In genomic region chr15:59194639-59195325, GRCh38 we compare ENCODE assay signal across 28 cellular contexts. TPM values are rescaled to one million over a fixed set of nuclear protein-coding genes. Genes with fewer than 3 reads are reported as not detected.
"Had no signal": no experiment of that assay in that cellular context is flagged by ENCODE, and none has a peak within 500 bp of the region (broad histone marks: within the 10 kb centered on the region; RNA-seq: fewer than 3 reads in every experiment).

No MANE protein-coding gene starts in this region.

- H3K9ac ChIP-seq: parathyroid adenoma had no signal

- H3K4me3 Mint-ChIP-seq: activated CD4-positive, alpha-beta memory T cell treated with anti-CD3 and anti-CD28 coated beads, Interleukin-2, amount 10 ng/mL, durations not matched to agents 7 days and 5 days; activated T-helper 1 cell treated with anti-CD3 and anti-CD28 coated beads, Interleukin-12 subunit alpha, Interleukin-12 subunit beta, Interleukin-2, Interleukin-4 antibody, amounts not matched to agents 30 ng/mL and 10 ng/mL and 1 ng/mL, durations not matched to agents 14 hours and 24 hours and 36 hours; mesothelial cell of epicardium; naive thymus-derived CD8-positive, alpha-beta T cell; T-helper 17 cell had no signal

- H3K4me3 ChIP-seq: adrenal gland, ascending aorta, heart right ventricle, left lung, lung, stomach, transverse colon had no signal

- H3K9me3 ChIP-seq: adrenal gland, ascending aorta, heart right ventricle, left lung, stomach, transverse colon had no signal

- DNase-seq: activated CD4-positive, alpha-beta memory T cell treated with anti-CD3 and anti-CD28 coated beads, Interleukin-2, amount 10 ng/mL, durations not matched to agents 7 days and 5 days; activated CD4-positive, alpha-beta T cell treated with anti-CD3 and anti-CD28 coated beads for 48 hours; activated CD4-positive, CD25-positive, alpha-beta regulatory T cell; activated gamma-delta T cell; activated naive CD4-positive, alpha-beta T cell treated with anti-CD3 and anti-CD28 coated beads, Interleukin-2, amount 50 U/mL, for 16 hours; adrenal gland; cerebellar nuclear complex; cortex of kidney; foreskin fibroblast; heart right ventricle; kidney; left lung; naive thymus-derived CD8-positive, alpha-beta T cell; right cardiac atrium; stimulated activated CD4-positive, alpha-beta T cell treated with anti-CD3 and anti-CD28 coated beads, Interleukin-12 subunit alpha, Interleukin-12 subunit beta, amount 100 ng/mL, for 4 hours; stomach; T-helper 17 cell; transverse colon had no signal

- ATAC-seq: heart right ventricle; left lung; naive thymus-derived CD8-positive, alpha-beta T cell; right cardiac atrium; T-helper 17 cell had no signal

- H3K36me3 Mint-ChIP-seq: naive thymus-derived CD8-positive, alpha-beta T cell had no signal

- H2AFZ ChIP-seq: parathyroid adenoma had no signal

- H3K79me2 ChIP-seq: parathyroid adenoma had no signal

- H3K4me1 ChIP-seq: adrenal gland, ascending aorta, left lung, parathyroid adenoma had no signal

- H3K27me3 ChIP-seq: adrenal gland, ascending aorta, heart right ventricle, left lung, stomach, transverse colon had no signal

- H3K9me3 Mint-ChIP-seq: activated CD4-positive, alpha-beta memory T cell treated with anti-CD3 and anti-CD28 coated beads, Interleukin-2, amount 10 ng/mL, durations not matched to agents 7 days and 5 days; activated T-helper 1 cell treated with anti-CD3 and anti-CD28 coated beads, Interleukin-12 subunit alpha, Interleukin-12 subunit beta, Interleukin-2, Interleukin-4 antibody, amounts not matched to agents 30 ng/mL and 10 ng/mL and 1 ng/mL, durations not matched to agents 14 hours and 24 hours and 36 hours; naive thymus-derived CD8-positive, alpha-beta T cell had no signal

- H3K4me1 Mint-ChIP-seq: T-helper 17 cell had no signal

- H3K27ac Mint-ChIP-seq: activated CD4-positive, alpha-beta memory T cell treated with anti-CD3 and anti-CD28 coated beads, Interleukin-2, amount 10 ng/mL, durations not matched to agents 7 days and 5 days; activated T-helper 1 cell treated with anti-CD3 and anti-CD28 coated beads, Interleukin-12 subunit alpha, Interleukin-12 subunit beta, Interleukin-2, Interleukin-4 antibody, amounts not matched to agents 30 ng/mL and 10 ng/mL and 1 ng/mL, durations not matched to agents 14 hours and 24 hours and 36 hours; mesothelial cell of epicardium; T-helper 17 cell had no signal

- H3K36me3 ChIP-seq: adrenal gland had no signal

- H3K27ac ChIP-seq: adrenal gland, ascending aorta, heart right ventricle, left lung, parathyroid adenoma, stomach, transverse colon had no signal

RNA-seq across cellular contexts. Expression of gene LDHAL6B, which starts 11.9 kb away (rescaled TPM):
- total RNA-seq: activated CD4-positive, alpha-beta memory T cell treated with anti-CD3 and anti-CD28 coated beads, Interleukin-2, amount 10 ng/mL, durations not matched to agents 7 days and 5 days; activated T-helper 1 cell treated with anti-CD3 and anti-CD28 coated beads, Interleukin-12 subunit alpha, Interleukin-12 subunit beta, Interleukin-2, Interleukin-4 antibody, amounts not matched to agents 30 ng/mL and 10 ng/mL and 1 ng/mL, durations not matched to agents 14 hours and 24 hours and 36 hours; adrenal gland; ascending aorta; bronchial epithelial cell; epithelial cell of proximal tubule; fibroblast of lung; heart right ventricle; kidney; left lung; lung; mesothelial cell of epicardium; naive thymus-derived CD8-positive, alpha-beta T cell; pulmonary artery endothelial cell; right cardiac atrium; stomach; T-helper 17 cell; temporal lobe; transverse colon had no signal
